Comparison of ENCODE assay signal across 14 cellular contexts in genomic region chr3:5213574-5213966, GRCh38. TPM values are rescaled to one million over a fixed set of nuclear protein-coding genes. Genes with fewer than 3 reads are reported as not detected.
DNase-seq lines count a peak whose midpoint lies in the region; ATAC-seq and TF ChIP-seq lines count a peak whose summit lies in the region.
"Had no signal": no experiment of that assay in that cellular context is flagged by ENCODE, and none has a peak within 500 bp of the region (broad histone marks: within the 10 kb centered on the region; RNA-seq: fewer than 3 reads in every experiment).

No MANE protein-coding gene starts in this region.

- CTCF ChIA-PET in Caco-2 (lab: Charles Lee): no interaction called here

- H3K9me3 Mint-ChIP-seq in Caco-2 (ENCODE audit: unreplicated experiment) (no peaks in the 10 kb centered on the region), memory B cell (no peaks in the 10 kb centered on the region)
- no peaks in the 10 kb centered on the region for H3K9me3 Mint-ChIP-seq in activated naive CD8-positive, alpha-beta T cell (ENCODE audit: low read depth)

- no peak for TF ChIP-seq CTCF in Caco-2 (IDR thresholded peaks at IDR 0.05; ENCODE audit: insufficient read depth in 1 of 2, low read depth in 1 of 2, low read length in 1 of 2, severe bottlenecking in 1 of 2, unreplicated experiment in 1 of 2)

- DNase-seq in Caco-2: no peak
- no peak for DNase-seq in memory B cell (ENCODE audit: low spot score in 2 of 2)
- no peak for DNase-seq in NCI-H187 (lab: John Stamatoyannopoulos, UW)
- DNase-seq: activated gamma-delta T cell; colonic mucosa; HCEC 1CT; left ventricle myocardium inferior; NCI-H1436 treated with DMSO at 0.1 percent for 48 hours; stimulated activated CD4-positive, alpha-beta T cell treated with anti-CD3 and anti-CD28 coated beads, Interleukin-4, amount 100 ng/mL, for 1 hour had no signal

- H3K36me3 Mint-ChIP-seq in Caco-2 (ENCODE audit: insufficient read depth, unreplicated experiment) (peaks cover 87% of the 10 kb centered on the region), memory B cell (peaks cover 56% of the 10 kb centered on the region)
- H3K36me3 Mint-ChIP-seq in activated naive CD8-positive, alpha-beta T cell: peaks cover 21% of the 10 kb centered on the region

- ATAC-seq in memory B cell (ENCODE audit: low read depth) (no peak), HG02623 (IDR thresholded peaks at IDR 0.05; ENCODE audit: unreplicated experiment) (no peak), GM19328 (IDR thresholded peaks at IDR 0.05; ENCODE audit: unreplicated experiment) (no peak)

- peak overlapping the region; percentile 12; the same call in 1 of the 2 replicates for H3K27ac ChIP-seq in HUES64 (ENCODE audit: low read depth, low read length)
- H3K27ac ChIP-seq: colonic mucosa, left ventricle myocardium inferior, testis had no signal

- H3K4me1 ChIP-seq in Caco-2: no peaks in the 10 kb centered on the region
- H3K4me1 ChIP-seq in HUES64 (ENCODE audit: insufficient read depth, low read length): peaks cover 25% of the 10 kb centered on the region
- H3K4me1 ChIP-seq: colonic mucosa, left ventricle myocardium inferior, testis had no signal

- 24% methylated on average over 7 of the region's 7 CpGs for WGBS in HUES64

- H3K27me3 Mint-ChIP-seq in Caco-2 (ENCODE audit: insufficient read depth, unreplicated experiment): no peaks in the 10 kb centered on the region
- no peaks in the 10 kb centered on the region for H3K27me3 Mint-ChIP-seq in activated naive CD8-positive, alpha-beta T cell
- no peaks in the 10 kb centered on the region for H3K27me3 Mint-ChIP-seq in memory B cell

- H3K27ac Mint-ChIP-seq in Caco-2 (ENCODE audit: unreplicated experiment): peak overlapping the region; percentile 15
- H3K27ac Mint-ChIP-seq in activated naive CD8-positive, alpha-beta T cell: peak overlapping the region; percentile 50
- peak overlapping the region; percentile 62 for H3K27ac Mint-ChIP-seq in memory B cell

- no peak overlapping the region for H3K4me3 Mint-ChIP-seq in Caco-2 (ENCODE audit: unreplicated experiment)
- no peak overlapping the region for H3K4me3 Mint-ChIP-seq in activated naive CD8-positive, alpha-beta T cell
- H3K4me3 Mint-ChIP-seq in memory B cell: no peak overlapping the region

- H3K9me3 ChIP-seq in Caco-2 (no peaks in the 10 kb centered on the region), HUES64 (ENCODE audit: insufficient read depth, low read depth, low read length) (no peaks in the 10 kb centered on the region)
- H3K9me3 ChIP-seq: colonic mucosa, left ventricle myocardium inferior, testis had no signal

- H3K27me3 ChIP-seq in Caco-2 (replicated peaks; ENCODE audit: control insufficient read depth, insufficient read depth, low read length) (no peaks in the 10 kb centered on the region), HUES64 (ENCODE audit: insufficient read depth, low read length) (no peaks in the 10 kb centered on the region)
- H3K27me3 ChIP-seq: colonic mucosa, testis had no signal

- H3K36me3 ChIP-seq in Caco-2 (ENCODE audit: control insufficient read depth, insufficient read depth, low read length) (peaks cover 4% of the 10 kb centered on the region), HUES64 (ENCODE audit: insufficient read depth, low read length) (peaks cover 79% of the 10 kb centered on the region)

- POLR2A ChIA-PET in Caco-2 (lab: Charles Lee): no interaction called here

- intact Hi-C loops in Caco-2 (cut with micrococcal nuclease; ENCODE audit: unreplicated experiment): no loop called here

- peaks cover 6% of the 10 kb centered on the region for H3K4me1 Mint-ChIP-seq in Caco-2 (ENCODE audit: low read depth, unreplicated experiment)
- peaks cover 6% of the 10 kb centered on the region for H3K4me1 Mint-ChIP-seq in activated naive CD8-positive, alpha-beta T cell (ENCODE audit: low read depth)
- H3K4me1 Mint-ChIP-seq in memory B cell: peaks cover 18% of the 10 kb centered on the region

- H3K4me3 ChIP-seq in Caco-2 (ENCODE audit: low read depth, low read length) (no peak overlapping the region), HUES64 (ENCODE audit: low read length) (no peak overlapping the region)
- H3K4me3 ChIP-seq: colonic mucosa, left ventricle myocardium inferior, testis had no signal

- H3K9ac ChIP-seq in HUES64 (ENCODE audit: low read depth, low read length): no peak overlapping the region

- BruUV-seq in Caco-2 (replicated peaks; lab: Mats Ljungman, UMichigan): no TSS peak

RNA-seq across cellular contexts. Expression of gene EDEM1, which starts 26.1 kb away (rescaled TPM):
- 42.6 and 51.3 TPM in 2 replicates for total RNA-seq in Caco-2 (2022)
- 4.7 TPM for polyA plus RNA-seq in HUES64 (2013, experiment 1 of 2)
- 6.1 TPM for polyA plus RNA-seq in HUES64 (2013, experiment 2 of 2)
